In genomic region chr7:117986645-117987269, GRCh38 we compare ENCODE assay signal across 2 cellular contexts.
A peak's percentile ranks its signal among the peaks of the same experiment; 100 is the strongest.
TF ChIP-seq lines count a peak whose summit lies in the region.

No MANE protein-coding gene starts in this region.

TF ChIP-seq in liver, 16 proteins besides CTCF, POLR2A, EP300 and RAD21 (continued from another document):
- no peak for TF ChIP-seq REST (IDR thresholded peaks at IDR 0.05)
- no peak for TF ChIP-seq TAF1 (conservative IDR thresholded peaks at IDR 0.05)
- TF ChIP-seq ATF3 (IDR thresholded peaks at IDR 0.05): peak; percentile 26
- TF ChIP-seq HNF4G (IDR thresholded peaks at IDR 0.05): no peak
- peak; percentile 19 for TF ChIP-seq SP1 (IDR thresholded peaks at IDR 0.05)
- TF ChIP-seq JUND (IDR thresholded peaks at IDR 0.05): peak in 1 of 2 donors; percentile 45

TF ChIP-seq in HepG2, 621 proteins besides CTCF, POLR2A, EP300 and RAD21 (continued from another document):
- TF ChIP-seq ZBTB2 (CRISPR knock-in tag; IDR thresholded peaks at IDR 0.05; ENCODE audit: low read depth) (no peak), ZNF800 (CRISPR knock-in tag; IDR thresholded peaks at IDR 0.05) (no peak), ZNF256 (CRISPR knock-in tag; conservative IDR thresholded peaks at IDR 0.05) (no peak), RBFOX2 (IDR thresholded peaks at IDR 0.05; ENCODE audit: low read depth, low read length) (no peak), AKNA (CRISPR knock-in tag; IDR thresholded peaks at IDR 0.05; ENCODE audit: borderline replicate concordance) (no peak), TFE3 (CRISPR knock-in tag; IDR thresholded peaks at IDR 0.05) (no peak), KMT2B (CRISPR knock-in tag; IDR thresholded peaks at IDR 0.05) (no peak), RCOR2 (CRISPR knock-in tag; IDR thresholded peaks at IDR 0.05) (no peak)
